In the genomic region with DNA sequence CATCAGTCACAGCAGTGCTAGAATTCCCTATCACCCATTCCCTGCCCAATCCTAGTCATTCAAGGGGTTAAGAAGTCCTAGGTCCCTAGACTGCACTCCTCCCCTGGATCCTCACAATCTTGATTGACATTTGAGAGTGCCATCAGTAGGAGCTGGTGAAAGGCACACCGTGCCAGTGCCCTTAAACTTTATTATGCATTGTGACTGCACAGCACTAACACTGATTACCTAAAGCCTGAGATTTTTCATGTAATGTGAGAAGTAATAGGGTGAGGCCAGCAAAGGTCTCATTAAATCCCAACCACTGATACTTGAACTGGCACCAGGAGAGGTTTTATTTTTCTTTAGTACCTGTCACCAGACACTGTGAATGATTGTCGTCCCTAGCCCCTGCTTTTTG, we compare ENCODE assay signal across 14 cellular contexts. TPM values are rescaled to one million over a fixed set of nuclear protein-coding genes. Genes with fewer than 3 reads are reported as not detected.
"Had no signal": no experiment of that assay in that cellular context is flagged by ENCODE, and none has a peak within 500 bp of the region (broad histone marks: within the 10 kb centered on the region; RNA-seq: fewer than 3 reads in every experiment).

No MANE protein-coding gene starts in this region.

- DNase-seq: activated naive CD8-positive, alpha-beta T cell treated with anti-CD3 and anti-CD28 coated beads for 36 hours; amygdala; brain microvascular endothelial cell; cortex of kidney; effector CD4-positive, alpha-beta T cell; esophagus squamous epithelium; hippocampal formation; left ventricle myocardium inferior; mucosa of descending colon; naive thymus-derived CD4-positive, alpha-beta T cell; stimulated activated CD4-positive, alpha-beta T cell treated with anti-CD3 and anti-CD28 coated beads, Interleukin-2, amount 100 ng/mL, for 48 hours had no signal

- ATAC-seq: activated CD4-positive, CD25-positive, alpha-beta regulatory T cell treated with anti-CD3 and anti-CD28 coated beads, Interleukin-2, amount 50 U/mL, for 24 hours; mucosa of descending colon; naive thymus-derived CD4-positive, alpha-beta T cell; stimulated activated memory B cell treated with anti-CD40 and anti-IgM and Interleukin-4, amounts not matched to agents 10 μg/mL and 1 μg/mL and 100 μg/mL, for 72 hours had no signal

RNA-seq across cellular contexts. Expression of a gene that starts 16.3 kb away (rescaled TPM):
- total RNA-seq: activated CD8-positive, alpha-beta memory T cell treated with anti-CD3 and anti-CD28 coated beads for 36 hours; naive thymus-derived CD4-positive, alpha-beta T cell had no signal
